7 cellular contexts compared by ENCODE assay signal in genomic region chr18:23689031-23689615, GRCh38. TPM values are rescaled to one million over a fixed set of nuclear protein-coding genes. Genes with fewer than 3 reads are reported as not detected.
A peak's percentile ranks its signal among the peaks of the same experiment; 100 is the strongest.
DNase-seq lines count a peak whose midpoint lies in the region; ATAC-seq and TF ChIP-seq lines count a peak whose summit lies in the region.

LAMA3 (plus strand) TSS chr18:23689453; CDS start chr18:23689684, 231 bp downstream.

- 0 to 3% methylated on average over 31 to 39 of the region's 45 CpGs for WGBS in mesodermal cell (ENCODE audit: insufficient coverage in 2 of 2), 2 experiments

- no peak for TF ChIP-seq CTCF in endothelial cell (IDR thresholded peaks at IDR 0.05; ENCODE audit: unreplicated experiment)
- TF ChIP-seq CTCF in subcutaneous adipose tissue (IDR thresholded peaks at IDR 0.05; ENCODE audit: low read depth) = no peak

- H3K4me1 ChIP-seq in mesodermal cell (ENCODE audit: control insufficient read depth, insufficient read depth, low read length, poor library complexity, severe bottlenecking) = peaks cover 7% of the 10 kb centered on the region

- ATAC-seq in GM18511 (IDR thresholded peaks at IDR 0.05; ENCODE audit: unreplicated experiment) (peak; percentile 67), GM18907 (IDR thresholded peaks at IDR 0.05; ENCODE audit: unreplicated experiment) (no peak)

- H3K36me3 ChIP-seq in mesodermal cell (ENCODE audit: control insufficient read depth, insufficient read depth, low read length) = no peaks in the 10 kb centered on the region

- peaks cover 5% of the 10 kb centered on the region for H3K4me1 Mint-ChIP-seq in endothelial cell (ENCODE audit: unreplicated experiment)

- H3K27me3 Mint-ChIP-seq in endothelial cell (ENCODE audit: unreplicated experiment) = no peaks in the 10 kb centered on the region

- H3K27ac ChIP-seq in mesodermal cell (ENCODE audit: low read depth, low read length, severe bottlenecking) = no peak within 1 kb of the TSS

- peak; percentile 47 for DNase-seq in NCI-H1092 treated with DMSO at 0.1 percent for 48 hours (lab: John Stamatoyannopoulos, UW)
- DNase-seq in activated CD4-positive, alpha-beta T cell treated with anti-CD3 and anti-CD28 coated beads, Interleukin-2, amount 50 U/mL, for 1 hour = peak; percentile 20
- DNase-seq in endothelial cell (ENCODE audit: low spot score) = peak; percentile 41

- H3K27ac Mint-ChIP-seq in endothelial cell (ENCODE audit: unreplicated experiment) = no peak within 1 kb of the TSS

- H3K4me3 Mint-ChIP-seq in endothelial cell (ENCODE audit: unreplicated experiment) = peak within 1 kb of the TSS; percentile 82

- no peaks in the 10 kb centered on the region for H3K9me3 ChIP-seq in mesodermal cell (ENCODE audit: control insufficient read depth, low read length)

- H3K36me3 Mint-ChIP-seq in endothelial cell (ENCODE audit: low read depth, unreplicated experiment) = no peaks in the 10 kb centered on the region

- no peaks in the 10 kb centered on the region for H3K9me3 Mint-ChIP-seq in endothelial cell (ENCODE audit: unreplicated experiment)

- peak within 1 kb of the TSS; percentile 36 for H3K4me3 ChIP-seq in mesodermal cell (ENCODE audit: extremely low read depth, insufficient read depth, low read length, poor library complexity, severe bottlenecking)

RNA-seq across cellular contexts. Expression of gene LAMA3, which starts in this region (rescaled TPM):
- total RNA-seq in endothelial cell (ENCODE audit: unreplicated experiment) (1.7 TPM), subcutaneous adipose tissue (10 to 100 TPM; 23.3 to 34.9 (median 28.4) TPM)
- 0.52 TPM for polyA plus RNA-seq in mesodermal cell (2013, experiment 1 of 2)
- polyA plus RNA-seq in mesodermal cell (2013, experiment 2 of 2) = 0.05 TPM
